ENCODE assay signal across 28 cellular contexts in the genomic region with DNA sequence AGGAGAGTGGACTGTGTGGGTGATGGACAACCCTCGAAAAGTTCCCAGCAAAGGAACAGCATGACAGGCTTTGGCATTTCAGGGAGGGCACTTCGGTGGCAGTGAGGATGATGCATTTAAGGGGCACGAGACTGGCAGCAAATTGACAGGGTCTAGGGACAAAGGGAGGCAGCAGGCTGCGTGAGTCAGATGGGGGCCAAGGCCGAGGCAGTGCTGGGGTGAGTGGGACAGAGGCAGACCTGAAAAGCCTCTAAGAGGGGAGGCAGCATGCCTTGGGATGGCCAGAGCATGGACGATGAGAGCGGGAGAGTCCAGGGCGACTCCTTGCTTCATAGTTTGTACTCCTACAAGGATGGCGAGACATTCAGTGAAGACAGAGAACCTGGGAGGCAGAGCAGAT. TPM values are rescaled to one million over a fixed set of nuclear protein-coding genes. Genes with fewer than 3 reads are reported as not detected.
DNase-seq lines count a peak whose midpoint lies in the region; ATAC-seq, FAIRE-seq and TF ChIP-seq lines count a peak whose summit lies in the region.
"Had no signal": no experiment of that assay in that cellular context is flagged by ENCODE, and none has a peak within 500 bp of the region (broad histone marks: within the 10 kb centered on the region; RNA-seq: fewer than 3 reads in every experiment).

No MANE protein-coding gene starts in this region.

- H3K4me2 ChIP-seq in neural progenitor cell, result no peak overlapping the region
- H3K4me2 ChIP-seq: BLaER1 had no signal

- peak overlapping the region; percentile 55 for H3K27ac Mint-ChIP-seq in neural progenitor cell
- H3K27ac Mint-ChIP-seq in activated T-helper 17 cell treated with anti-CD3 and anti-CD28 coated beads, Interleukin-2, amount 50 U/mL, for 72 hours, result no peak overlapping the region
- H3K27ac Mint-ChIP-seq: CD14-positive monocyte; CD4-positive, CD25-positive, alpha-beta regulatory T cell had no signal

- H4K20me1 ChIP-seq in neural progenitor cell (ENCODE audit: low read depth), result no peaks in the 10 kb centered on the region
- H4K20me1 ChIP-seq: BLaER1 had no signal

- H3K36me3 ChIP-seq in bronchial epithelial cell (ENCODE audit: control insufficient read depth, insufficient read depth, low read length) (no peaks in the 10 kb centered on the region), neural progenitor cell (no peaks in the 10 kb centered on the region), tibial artery (no peaks in the 10 kb centered on the region)
- H3K36me3 ChIP-seq: BE2C, BLaER1 had no signal

- H3K9me3 ChIP-seq in neural progenitor cell (ENCODE audit: low read depth), result no peaks in the 10 kb centered on the region
- H3K9me3 ChIP-seq in tibial artery, result no peaks in the 10 kb centered on the region
- H3K9me3 ChIP-seq: BE2C, BLaER1 had no signal

- ATAC-seq in activated T-helper 17 cell treated with anti-CD3 and anti-CD28 coated beads, Interleukin-2, amount 50 U/mL, for 72 hours (replicated peaks), result no peak
- no peak for ATAC-seq in GM19328 (IDR thresholded peaks at IDR 0.05; ENCODE audit: unreplicated experiment)
- ATAC-seq: GM12878 had no signal

- peaks cover 10% of the 10 kb centered on the region for H3K36me3 Mint-ChIP-seq in neural progenitor cell
- no peaks in the 10 kb centered on the region for H3K36me3 Mint-ChIP-seq in activated T-helper 17 cell treated with anti-CD3 and anti-CD28 coated beads, Interleukin-2, amount 50 U/mL, for 72 hours (ENCODE audit: low read depth)
- H3K36me3 Mint-ChIP-seq: CD14-positive monocyte; CD4-positive, alpha-beta memory T cell; CD4-positive, CD25-positive, alpha-beta regulatory T cell had no signal

- H3K27me3 Mint-ChIP-seq in neural progenitor cell (ENCODE audit: insufficient read depth, low read depth), result peaks cover 8% of the 10 kb centered on the region
- H3K27me3 Mint-ChIP-seq in activated T-helper 17 cell treated with anti-CD3 and anti-CD28 coated beads, Interleukin-2, amount 50 U/mL, for 72 hours, result peaks cover 4% of the 10 kb centered on the region
- H3K27me3 Mint-ChIP-seq: CD4-positive, CD25-positive, alpha-beta regulatory T cell had no signal

- no peak overlapping the region for H3K4me3 ChIP-seq in bronchial epithelial cell (ENCODE audit: low read depth, low read length)
- no peak overlapping the region for H3K4me3 ChIP-seq in neural progenitor cell
- no peak overlapping the region for H3K4me3 ChIP-seq in tibial artery
- H3K4me3 ChIP-seq: BLaER1, GM12878 had no signal

- H2AFZ ChIP-seq in neural progenitor cell (replicated peaks), result no peak overlapping the region

- H3K79me2 ChIP-seq in neural progenitor cell (ENCODE audit: low read depth), result no peaks in the 10 kb centered on the region

- no peak for DNase-seq in bronchial epithelial cell (ENCODE audit: low read depth)
- DNase-seq in neural progenitor cell (ENCODE audit: low spot score), result no peak
- DNase-seq in tibial artery, result no peak
- DNase-seq: 8988T; ACHN; BE2C; C1 segment of cervical spinal cord; CD4-positive, alpha-beta memory T cell; CD4-positive, CD25-positive, alpha-beta regulatory T cell; CD8-positive, alpha-beta memory T cell; COR-L47; DMS 273 treated with DMSO at 0.1 percent for 48 hours; DMS153; DMS53; DMS79; DND-41; EL; GDM1 had no signal

- H3K4me1 Mint-ChIP-seq in neural progenitor cell, result peaks cover 33% of the 10 kb centered on the region
- H3K4me1 Mint-ChIP-seq in activated T-helper 17 cell treated with anti-CD3 and anti-CD28 coated beads, Interleukin-2, amount 50 U/mL, for 72 hours, result no peaks in the 10 kb centered on the region
- H3K4me1 Mint-ChIP-seq: CD14-positive monocyte; CD4-positive, alpha-beta memory T cell; CD4-positive, CD25-positive, alpha-beta regulatory T cell; CD8-positive, alpha-beta memory T cell had no signal

- no peaks in the 10 kb centered on the region for H3K27me3 ChIP-seq in bronchial epithelial cell (ENCODE audit: control insufficient read depth, insufficient read depth, low read length)
- no peaks in the 10 kb centered on the region for H3K27me3 ChIP-seq in neural progenitor cell
- H3K27me3 ChIP-seq in tibial artery, result no peaks in the 10 kb centered on the region
- H3K27me3 ChIP-seq: BE2C, BLaER1 had no signal

- no peaks in the 10 kb centered on the region for H3K9me3 Mint-ChIP-seq in neural progenitor cell
- H3K9me3 Mint-ChIP-seq in activated T-helper 17 cell treated with anti-CD3 and anti-CD28 coated beads, Interleukin-2, amount 50 U/mL, for 72 hours, result peaks cover 12% of the 10 kb centered on the region

- no peak overlapping the region for H3K9ac ChIP-seq in neural progenitor cell
- H3K9ac ChIP-seq: BLaER1 had no signal

- no peak overlapping the region for H3K4me3 Mint-ChIP-seq in neural progenitor cell
- no peak overlapping the region for H3K4me3 Mint-ChIP-seq in activated T-helper 17 cell treated with anti-CD3 and anti-CD28 coated beads, Interleukin-2, amount 50 U/mL, for 72 hours
- H3K4me3 Mint-ChIP-seq: CD14-positive monocyte; CD4-positive, alpha-beta memory T cell; CD4-positive, CD25-positive, alpha-beta regulatory T cell; CD8-positive, alpha-beta memory T cell had no signal

- no peak for TF ChIP-seq CTCF in bronchial epithelial cell (IDR thresholded peaks at IDR 0.05; ENCODE audit: insufficient read depth, low read length, severe bottlenecking)
- TF ChIP-seq CTCF in neural progenitor cell (IDR thresholded peaks at IDR 0.05), result no peak
- no peak for TF ChIP-seq CTCF in tibial artery (IDR thresholded peaks at IDR 0.05)

- peak; percentile 60 for FAIRE-seq in bronchial epithelial cell (lab: Jason Lieb, UNC)
- FAIRE-seq: A204.1, GM12878, GM12892, GM18507, GM19239 had no signal

- H3K27ac ChIP-seq in neural progenitor cell, result no peak overlapping the region
- no peak overlapping the region for H3K27ac ChIP-seq in tibial artery
- H3K27ac ChIP-seq: BLaER1 had no signal

- no peaks in the 10 kb centered on the region for H3K4me1 ChIP-seq in neural progenitor cell
- no peaks in the 10 kb centered on the region for H3K4me1 ChIP-seq in tibial artery
- H3K4me1 ChIP-seq: BE2C had no signal

- H3F3A ChIP-seq in neural progenitor cell (ENCODE audit: low read depth), result no peaks in the 10 kb centered on the region

- intact Hi-C loops in tibial artery (cut with DNase I; ENCODE audit: low total_unique reads), result no loop called here

RNA-seq across cellular contexts. Expression of a gene that starts 49.5 kb away (rescaled TPM):
- total RNA-seq in bronchial epithelial cell (under 0.01 TPM in 1 of 2 replicates, not detected in the other), neural progenitor cell (ENCODE audit: low replicate concordance) (5.3 and 6.0 TPM in 2 replicates)
- not detected for total RNA-seq in activated T-helper 17 cell treated with anti-CD3 and anti-CD28 coated beads, Interleukin-2, amount 50 U/mL, for 72 hours
- total RNA-seq: CD4-positive, alpha-beta memory T cell; CD4-positive, CD25-positive, alpha-beta regulatory T cell; CD8-positive, alpha-beta memory T cell; G401; GM12878 had no signal
